In the genomic region with DNA sequence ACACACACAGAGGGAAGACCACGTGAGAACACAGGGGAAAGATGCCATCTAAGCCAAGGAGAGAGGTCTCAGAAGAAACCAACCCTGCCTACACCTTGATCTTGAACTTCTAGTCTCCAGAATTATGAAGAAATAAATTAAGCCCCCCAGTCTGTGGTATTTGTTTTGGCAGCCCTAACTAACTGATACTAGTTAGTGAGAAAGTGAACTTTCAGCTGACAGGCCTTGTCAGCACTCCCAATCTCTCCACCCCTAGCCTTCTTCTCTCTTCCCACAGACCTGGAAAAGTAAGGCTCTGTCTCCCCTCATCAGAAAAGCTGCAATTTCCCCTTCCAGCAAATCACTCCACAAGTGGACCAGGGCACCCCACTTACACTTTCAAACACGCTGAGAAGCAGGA, we compare ENCODE assay signal across 13 cellular contexts.
DNase-seq lines count a peak whose midpoint lies in the region; ATAC-seq and TF ChIP-seq lines count a peak whose summit lies in the region.
"Had no signal": no experiment of that assay in that cellular context is flagged by ENCODE, and none has a peak within 500 bp of the region (broad histone marks: within the 10 kb centered on the region; RNA-seq: fewer than 3 reads in every experiment).

No MANE protein-coding gene starts in this region.

- no TSS peak for BruUV-seq in IMR-90 (replicated peaks; lab: Mats Ljungman, UMichigan)

- 0 out of 2 replicates have a peak overlapping the region, but pooled peaks have one; percentile 68 for H3K14ac ChIP-seq in IMR-90 (replicated peaks; ENCODE audit: low read depth, low read length)

- TF ChIP-seq CTCF in IMR-90 (conservative IDR thresholded peaks at IDR 0.05; ENCODE audit: low read depth, low read length), result no peak
- TF ChIP-seq CTCF in colonic mucosa (IDR thresholded peaks at IDR 0.05), result no peak
- no peak for TF ChIP-seq CTCF in nephron progenitor cell (IDR thresholded peaks at IDR 0.05)
- TF ChIP-seq CTCF in vagina (IDR thresholded peaks at IDR 0.05), result no peak

- no peaks in the 10 kb centered on the region for H3K27me3 ChIP-seq in IMR-90 (ENCODE audit: control insufficient read depth, insufficient read depth, low read length)
- H3K27me3 ChIP-seq in colonic mucosa, result no peaks in the 10 kb centered on the region
- no peaks in the 10 kb centered on the region for H3K27me3 ChIP-seq in vagina
- H3K27me3 ChIP-seq: BLaER1 treated with 17β-estradiol and CSF1 and Interleukin-3, amounts not matched to agents 10 nM and 100 nM had no signal

- no peak overlapping the region for H2BK15ac ChIP-seq in IMR-90 (ENCODE audit: low read depth, low read length)

- CTCF ChIA-PET in IMR-90 (lab: Yijun Ruan, JAX), result no interaction called here

- no peak overlapping the region for H3K56ac ChIP-seq in IMR-90 (ENCODE audit: extremely low read depth, insufficient read depth, low read length)

- peaks cover 12% of the 10 kb centered on the region for H3K4me1 ChIP-seq in IMR-90 (ENCODE audit: control insufficient read depth, insufficient read depth, low read length)
- H3K4me1 ChIP-seq in colonic mucosa, result no peaks in the 10 kb centered on the region
- peaks cover 13% of the 10 kb centered on the region for H3K4me1 ChIP-seq in vagina

- peaks cover 20% of the 10 kb centered on the region for H3K9me1 ChIP-seq in IMR-90 (ENCODE audit: insufficient read depth, low read length)

- no peaks in the 10 kb centered on the region for H3K36me3 Mint-ChIP-seq in nephron progenitor cell (ENCODE audit: low read depth)
- H3K36me3 Mint-ChIP-seq: CD4-positive, CD25-positive, alpha-beta regulatory T cell had no signal

- H3K79me1 ChIP-seq in IMR-90 (ENCODE audit: low read depth in 1 of 2, low read length in 2 of 2), result no peaks in the 10 kb centered on the region

- H2BK20ac ChIP-seq in IMR-90 (ENCODE audit: low read depth, low read length), result no peak overlapping the region

- in situ Hi-C loops in IMR-90 (cut with MboI; ENCODE audit: low sequenced_read_pairs), result no loop called here

- no peak overlapping the region for H3K4me2 ChIP-seq in IMR-90 (ENCODE audit: low read depth, low read length)

- H3K18ac ChIP-seq in IMR-90 (ENCODE audit: low read depth, low read length), result no peak overlapping the region

- no peaks in the 10 kb centered on the region for H4K20me1 ChIP-seq in IMR-90 (ENCODE audit: insufficient read depth, low read length)
- H4K20me1 ChIP-seq: BLaER1 treated with 17β-estradiol and CSF1 and Interleukin-3, amounts not matched to agents 10 nM and 100 nM had no signal

- H3K27ac ChIP-seq in IMR-90 (ENCODE audit: insufficient read depth, low read length), result no peak overlapping the region
- no peak overlapping the region for H3K27ac ChIP-seq in colonic mucosa
- H3K27ac ChIP-seq in vagina, result no peak overlapping the region
- H3K27ac ChIP-seq: BLaER1 treated with 17β-estradiol and CSF1 and Interleukin-3, amounts not matched to agents 10 nM and 100 nM had no signal

- no peaks in the 10 kb centered on the region for H3K9me3 Mint-ChIP-seq in nephron progenitor cell

- no peak overlapping the region for H4K8ac ChIP-seq in IMR-90 (ENCODE audit: low read depth in 2 of 2, low read length in 2 of 2)

- H3K9ac ChIP-seq in IMR-90 (ENCODE audit: low read depth, low read length), result no peak overlapping the region
- H3K9ac ChIP-seq in colonic mucosa (ENCODE audit: low read depth in 2 of 2, low read length in 2 of 2), result no peak overlapping the region
- H3K9ac ChIP-seq: BLaER1 treated with 17β-estradiol and CSF1 and Interleukin-3, amounts not matched to agents 10 nM and 100 nM had no signal

- H3K27me3 Mint-ChIP-seq in nephron progenitor cell (ENCODE audit: low read depth, poor library complexity), result peaks cover 6% of the 10 kb centered on the region
- H3K27me3 Mint-ChIP-seq: CD4-positive, CD25-positive, alpha-beta regulatory T cell had no signal

- H3K4ac ChIP-seq in IMR-90 (ENCODE audit: low read depth, low read length), result 0 out of 2 replicates have a peak overlapping the region, but pooled peaks have one; percentile 40

- no CpG with 5 or more reads among the region's 2 CpGs for WGBS in IMR-90 (ENCODE audit: extremely low coverage in 2 of 2, insufficient read length in 1 of 2), 2 experiments

- peak overlapping the region; percentile 8; the same call in 1 of the 2 replicates for H2BK120ac ChIP-seq in IMR-90 (ENCODE audit: low read depth, low read length)

- H3K9me3 ChIP-seq in IMR-90 (ENCODE audit: control insufficient read depth, insufficient read depth, low read length) (no peaks in the 10 kb centered on the region), colonic mucosa (no peaks in the 10 kb centered on the region), vagina (no peaks in the 10 kb centered on the region)
- H3K9me3 ChIP-seq: BLaER1 treated with 17β-estradiol and CSF1 and Interleukin-3, amounts not matched to agents 10 nM and 100 nM had no signal

- no peak overlapping the region for H4K91ac ChIP-seq in IMR-90 (ENCODE audit: insufficient read depth, low read depth, low read length)

- DNase-seq in IMR-90, result no peak
- peak; percentile 3 for DNase-seq in colonic mucosa
- DNase-seq in nephron progenitor cell, result no peak
- peak; percentile 16 to 19 for DNase-seq in vagina (ENCODE audit: extremely low spot score in 2 of 2)
- no peak for DNase-seq in activated T-cell treated with anti-CD3 and anti-CD28 coated beads, Interleukin-2, amount 50 U/mL, for 48 hours
- no peak for DNase-seq in medulla oblongata (ENCODE audit: extremely low spot score)
- DNase-seq: ACHN; CD4-positive, CD25-positive, alpha-beta regulatory T cell; DMS53; GF-D8; H7 had no signal

- POLR2A ChIA-PET in IMR-90 (lab: Charles Lee; ENCODE audit: unreplicated experiment), result no interaction called here

- H3K36me3 ChIP-seq in IMR-90 (ENCODE audit: control insufficient read depth, insufficient read depth, low read length) (no peaks in the 10 kb centered on the region), colonic mucosa (no peaks in the 10 kb centered on the region), vagina (no peaks in the 10 kb centered on the region)
- H3K36me3 ChIP-seq: BLaER1 treated with 17β-estradiol and CSF1 and Interleukin-3, amounts not matched to agents 10 nM and 100 nM had no signal

- no peak overlapping the region for H2BK5ac ChIP-seq in IMR-90 (ENCODE audit: low read depth, low read length, poor library complexity, severe bottlenecking)

- no peak overlapping the region for H3K4me3 ChIP-seq in IMR-90 (ENCODE audit: insufficient read depth, low read depth, low read length)
- no peak overlapping the region for H3K4me3 ChIP-seq in colonic mucosa
- H3K4me3 ChIP-seq in vagina, result no peak overlapping the region
- H3K4me3 ChIP-seq: BLaER1 treated with 17β-estradiol and CSF1 and Interleukin-3, amounts not matched to agents 10 nM and 100 nM had no signal

- no peak overlapping the region for H4K5ac ChIP-seq in IMR-90 (ENCODE audit: low read depth, low read length)

- H3K27ac Mint-ChIP-seq in nephron progenitor cell, result peak overlapping the region; percentile 87
- H3K27ac Mint-ChIP-seq: CD4-positive, CD25-positive, alpha-beta regulatory T cell had no signal

- ATAC-seq in IMR-90 (ENCODE audit: low read depth), result no peak
- ATAC-seq in GM18498 (IDR thresholded peaks at IDR 0.05; ENCODE audit: unreplicated experiment), result no peak

- dilution Hi-C loops in IMR-90 (cut with HindIII; ENCODE audit: low sequenced_read_pairs, unreplicated experiment), result no loop called here

- no peak overlapping the region for H2AK5ac ChIP-seq in IMR-90 (ENCODE audit: low read depth, low read length)

- no peak overlapping the region for H2AFZ ChIP-seq in IMR-90 (replicated peaks; ENCODE audit: low read length, poor library complexity)

- TF ChIP-seq POLR2A in IMR-90 (IDR thresholded peaks at IDR 0.05; ENCODE audit: low read depth, low read length) (no peak), vagina (IDR thresholded peaks at IDR 0.05) (no peak)

- peaks cover 27% of the 10 kb centered on the region for H3K4me1 Mint-ChIP-seq in nephron progenitor cell
- H3K4me1 Mint-ChIP-seq: CD4-positive, CD25-positive, alpha-beta regulatory T cell had no signal

- no peak for TF ChIP-seq RAD21 in IMR-90 (IDR thresholded peaks at IDR 0.05; ENCODE audit: low read length)

- intact Hi-C loops in IMR-90 (cut with micrococcal nuclease), result no loop called here
- intact Hi-C loops in colonic mucosa (cut with DNase I), result no loop called here
- intact Hi-C loops in vagina (cut with DNase I), result loop anchor here (10.0 kb wide), 1 partner anchor 107 kb away; the partner anchor contains the start of gene CDYL

- H2AK9ac ChIP-seq in IMR-90 (replicated peaks; ENCODE audit: low read depth, low read length, poor library complexity), result no peak overlapping the region

- H3K23ac ChIP-seq in IMR-90 (ENCODE audit: low read depth, low read length), result no peak overlapping the region

- H3K4me3 Mint-ChIP-seq in nephron progenitor cell, result no peak overlapping the region
- H3K4me3 Mint-ChIP-seq: CD4-positive, CD25-positive, alpha-beta regulatory T cell had no signal

TF ChIP-seq in IMR-90, 13 proteins besides CTCF, POLR2A, EP300 and RAD21 (continues in another document):
- TF ChIP-seq MAFK (IDR thresholded peaks at IDR 0.05; ENCODE audit: low read depth, low read length), result no peak
- TF ChIP-seq MAZ (IDR thresholded peaks at IDR 0.05; ENCODE audit: borderline replicate concordance, low read depth, low read length), result no peak
- no peak for TF ChIP-seq RCOR1 (IDR thresholded peaks at IDR 0.05; ENCODE audit: insufficient replicate concordance, low read length)
- no peak for TF ChIP-seq CHD1 (IDR thresholded peaks at IDR 0.05; ENCODE audit: low read depth, low read length)
- TF ChIP-seq USF2 (IDR thresholded peaks at IDR 0.05; ENCODE audit: low read depth, low read length), result no peak
- TF ChIP-seq NFE2L2 (IDR thresholded peaks at IDR 0.05; ENCODE audit: low read depth, low read length), result no peak
- TF ChIP-seq BHLHE40 (IDR thresholded peaks at IDR 0.05; ENCODE audit: low read depth, low read length), result no peak
- no peak for TF ChIP-seq RFX5 (IDR thresholded peaks at IDR 0.05; ENCODE audit: low read depth, low read length)
- TF ChIP-seq SMC3 (IDR thresholded peaks at IDR 0.05; ENCODE audit: low read depth, low read length), result no peak
- no peak for TF ChIP-seq CEBPB (IDR thresholded peaks at IDR 0.05; ENCODE audit: low read depth, low read length)
- TF ChIP-seq MXI1 (IDR thresholded peaks at IDR 0.05; ENCODE audit: borderline replicate concordance, low read depth, low read length), result no peak
- no peak for TF ChIP-seq FOS (IDR thresholded peaks at IDR 0.05; ENCODE audit: low read depth, low read length)

Comparison
In these comparisons a context has a peak if more than half of its experiments do, and no peak if none do; other contexts are left out.
1. DNase-seq: peak in colonic mucosa (single experiment) and vagina (2 of 2); none in IMR-90 (single experiment), nephron progenitor cell (single experiment), activated T-cell treated with anti-CD3 and anti-CD28 coated beads, Interleukin-2, amount 50 U/mL, for 48 hours (0 of 2) and medulla oblongata (single experiment).